In genomic region chr15:73683257-73683623, GRCh38 we compare ENCODE assay signal across 1 cellular context.
TF ChIP-seq lines count a peak whose summit lies in the region.

No MANE protein-coding gene starts in this region.

TF ChIP-seq in K562, 482 proteins besides CTCF, POLR2A, EP300 and RAD21:
- TF ChIP-seq BCOR (IDR thresholded peaks at IDR 0.05) = peak; percentile 53; the same call in 1 of the 2 replicates
- TF ChIP-seq SMARCA5 (IDR thresholded peaks at IDR 0.05) = peak; percentile 64; the same call in 1 of the 2 replicates
- TF ChIP-seq RBM25 (IDR thresholded peaks at IDR 0.05; ENCODE audit: low read depth, low read length, severe bottlenecking) = peak; percentile 83
- TF ChIP-seq NFXL1 (CRISPR knock-in tag; IDR thresholded peaks at IDR 0.05) = no peak
- TF ChIP-seq ADNP (tag; IDR thresholded peaks at IDR 0.05) = 0 out of 2 replicates have a peak, but pooled peaks have one; percentile 37
- peak; percentile 42 for TF ChIP-seq CHD4 (IDR thresholded peaks at IDR 0.05; ENCODE audit: insufficient read depth, insufficient replicate concordance, low read depth, low read length, poor library complexity, severe bottlenecking)
- TF ChIP-seq ZNF174 (CRISPR knock-in tag; IDR thresholded peaks at IDR 0.05) = no peak
- peak in 1 of 2 experiments; percentile 75 for TF ChIP-seq KDM1A (IDR thresholded peaks at IDR 0.05)
